15 cellular contexts compared by ENCODE assay signal in genomic region chr20:19996970-19997369, GRCh38. TPM values are rescaled to one million over a fixed set of nuclear protein-coding genes. Genes with fewer than 3 reads are reported as not detected.
DNase-seq lines count a peak whose midpoint lies in the region; ATAC-seq and TF ChIP-seq lines count a peak whose summit lies in the region.
"Had no signal": no experiment of that assay in that cellular context is flagged by ENCODE, and none has a peak within 500 bp of the region (broad histone marks: within the 10 kb centered on the region; RNA-seq: fewer than 3 reads in every experiment).

No MANE protein-coding gene starts in this region.

- no peaks in the 10 kb centered on the region for H3K36me3 Mint-ChIP-seq in glutamatergic neuron (ENCODE audit: unreplicated experiment)
- H3K36me3 Mint-ChIP-seq: memory B cell; stimulated activated effector memory CD8-positive, alpha-beta T cell treated with anti-CD3 and anti-CD28 coated beads, Interleukin-12 subunit alpha, Interleukin-12 subunit beta, amount 100 ng/mL, for 72 hours had no signal

- peak overlapping the region; percentile 73 for H3K27ac ChIP-seq in angular gyrus (ENCODE audit: low read depth, low read length)
- H3K27ac ChIP-seq in spleen = peak overlapping the region in 6 of 8 donors; percentile 0 to 66 (median 52)

- no peaks in the 10 kb centered on the region for H3K9me3 ChIP-seq in spleen

- H3K4me3 Mint-ChIP-seq in glutamatergic neuron (ENCODE audit: unreplicated experiment) = no peak overlapping the region
- H3K4me3 Mint-ChIP-seq: HFFc6; memory B cell; stimulated activated effector memory CD8-positive, alpha-beta T cell treated with anti-CD3 and anti-CD28 coated beads, Interleukin-12 subunit alpha, Interleukin-12 subunit beta, amount 100 ng/mL, for 72 hours had no signal

- H3K4me1 Mint-ChIP-seq in glutamatergic neuron (ENCODE audit: low read depth, unreplicated experiment) = peaks cover 23% of the 10 kb centered on the region
- H3K4me1 Mint-ChIP-seq: stimulated activated effector memory CD8-positive, alpha-beta T cell treated with anti-CD3 and anti-CD28 coated beads, Interleukin-12 subunit alpha, Interleukin-12 subunit beta, amount 100 ng/mL, for 72 hours had no signal

- no peak for TF ChIP-seq POLR2A in spleen (IDR thresholded peaks at IDR 0.05)

- ATAC-seq in GM18517 (IDR thresholded peaks at IDR 0.05; ENCODE audit: unreplicated experiment) (no peak), left colon (no peak)
- ATAC-seq: stimulated activated effector memory CD8-positive, alpha-beta T cell treated with anti-CD3 and anti-CD28 coated beads, Interleukin-12 subunit alpha, Interleukin-12 subunit beta, amount 100 ng/mL, for 72 hours had no signal

- H3K27ac Mint-ChIP-seq in glutamatergic neuron (ENCODE audit: unreplicated experiment) = no peak overlapping the region
- H3K27ac Mint-ChIP-seq: HFFc6; memory B cell; stimulated activated effector memory CD8-positive, alpha-beta T cell treated with anti-CD3 and anti-CD28 coated beads, Interleukin-12 subunit alpha, Interleukin-12 subunit beta, amount 100 ng/mL, for 72 hours had no signal

- H3K4me3 ChIP-seq in spleen = no peak overlapping the region

- H3K27me3 ChIP-seq in spleen (replicated peaks in 1 of 7) = no peaks in the 10 kb centered on the region

- intact Hi-C loops in spleen (cut with DNase I; ENCODE audit: low total_unique reads) (loop anchor here (5.0 to 10.0 kb wide), 3 partner anchors 92 to 302 kb away; no protein-coding TSS in a partner anchor), left colon (cut with DNase I, micrococcal nuclease) (loop anchor here (10.0 kb wide), 2 partner anchors 202 to 302 kb away; no protein-coding TSS in a partner anchor)

- TF ChIP-seq CTCF in spleen (IDR thresholded peaks at IDR 0.05 in 8 of 11, conservative IDR thresholded peaks at IDR 0.05 in 3 of 11) (no peak), glutamatergic neuron (IDR thresholded peaks at IDR 0.05; ENCODE audit: partially characterized antibody, unreplicated experiment) (no peak)

- peaks cover 0 to 88% (median 18%) of the 10 kb centered on the region in 6 donors for H3K36me3 ChIP-seq in spleen

- peaks cover 5% of the 10 kb centered on the region for H3K9me3 Mint-ChIP-seq in glutamatergic neuron (ENCODE audit: unreplicated experiment)
- H3K9me3 Mint-ChIP-seq: HFFc6; memory B cell; stimulated activated effector memory CD8-positive, alpha-beta T cell treated with anti-CD3 and anti-CD28 coated beads, Interleukin-12 subunit alpha, Interleukin-12 subunit beta, amount 100 ng/mL, for 72 hours had no signal

- peak; percentile 55 for DNase-seq in CD1c-positive myeloid dendritic cell (ENCODE audit: extremely low spot score)
- peak; percentile 31 to 34 for DNase-seq in hippocampal formation (lab: John Stamatoyannopoulos, UW)
- no peak for DNase-seq in spleen
- no peak for DNase-seq in anterior cingulate cortex (lab: John Stamatoyannopoulos, UW)
- no peak for DNase-seq in left colon
- no peak for DNase-seq in glutamatergic neuron
- DNase-seq: amygdala; effector CD4-positive, alpha-beta T cell; HFFc6; NCI-H2081 treated with DMSO at 0.1 percent for 48 hours; NCI-H526 had no signal

- H3K4me1 ChIP-seq in spleen = peaks cover 10 to 92% (median 39%) of the 10 kb centered on the region in 6 donors

- 49 to 61% (median 59%) methylated on average over 13 of the region's 13 CpGs for WGBS in spleen, 5 donors

- H3K27me3 Mint-ChIP-seq in glutamatergic neuron (ENCODE audit: unreplicated experiment) = peaks cover 2% of the 10 kb centered on the region

RNA-seq across cellular contexts. Expression of gene NAA20, which starts 20.2 kb away (rescaled TPM):
- total RNA-seq in spleen (10 to 100 TPM; 19.3 to 44.6 (median 30.8) TPM), left colon (10 to 100 TPM; 39.2 to 39.6 TPM), glutamatergic neuron (ENCODE audit: unreplicated experiment) (33.5 TPM)
- 10 to 100 TPM; 53.2 to 68.4 (median 61.8) TPM for polyA plus RNA-seq in spleen

RNA-seq across cellular contexts. Expression of gene CRNKL1, which starts 55.3 kb away (rescaled TPM):
- total RNA-seq in spleen (10 to 100 TPM; 20.9 to 24.7 (median 23.8) TPM), left colon (10 to 100 TPM; 15.2 to 22.4 TPM), glutamatergic neuron (ENCODE audit: unreplicated experiment) (28.7 TPM)
- polyA plus RNA-seq in spleen = 10 to 100 TPM; 14.2 to 21.3 (median 16.7) TPM

RNA-seq across cellular contexts. Expression of gene CFAP61, which starts 55.4 kb away (rescaled TPM):
- total RNA-seq in spleen (not detected), left colon (under 1 TPM in 1 of 2 donors, not detected in 1; 0.67 TPM), glutamatergic neuron (ENCODE audit: unreplicated experiment) (5.0 TPM)
- under 1 TPM in 2 of 3 donors, not detected in 1; 0.06 to 0.17 TPM for polyA plus RNA-seq in spleen

Comparison
In these comparisons a context has a peak if more than half of its experiments do, and no peak if none do; other contexts are left out.
1. DNase-seq: peak in CD1c-positive myeloid dendritic cell (single experiment) and hippocampal formation (2 of 2); none in spleen (single experiment), anterior cingulate cortex (0 of 58), left colon (0 of 2) and glutamatergic neuron (single experiment).